ENCODE assay signal across 9 cellular contexts in genomic region chr12:25130741-25131188, GRCh38.
DNase-seq lines count a peak whose midpoint lies in the region; ATAC-seq, FAIRE-seq and TF ChIP-seq lines count a peak whose summit lies in the region.
"Had no signal": no experiment of that assay in that cellular context is flagged by ENCODE, and none has a peak within 500 bp of the region (broad histone marks: within the 10 kb centered on the region; RNA-seq: fewer than 3 reads in every experiment).

No MANE protein-coding gene starts in this region.

- TF ChIP-seq CTCF in GM12874 (IDR thresholded peaks at IDR 0.05; ENCODE audit: insufficient read depth, low read depth, low read length) = peak; percentile 17; the same call in 1 of the 2 replicates

- H3K9me3 ChIP-seq in adipocyte (ENCODE audit: control insufficient read depth, low read length) = no peaks in the 10 kb centered on the region

- no peaks in the 10 kb centered on the region for H3K4me1 Mint-ChIP-seq in immature natural killer cell

- no peaks in the 10 kb centered on the region for H3K27me3 ChIP-seq in adipocyte (replicated peaks; ENCODE audit: control insufficient read depth, insufficient read depth, low read length)

- H3K4me3 Mint-ChIP-seq in immature natural killer cell = no peak overlapping the region

- no peaks in the 10 kb centered on the region for H3K4me1 ChIP-seq in adipocyte (ENCODE audit: control insufficient read depth, insufficient read depth, low read length)

- no peaks in the 10 kb centered on the region for H3K36me3 Mint-ChIP-seq in immature natural killer cell

- no peak for FAIRE-seq in urothelium cell line (lab: Jason Lieb, UNC)

- no peak overlapping the region for H3K27ac Mint-ChIP-seq in immature natural killer cell

- intact Hi-C loops in posterior vena cava (cut with DNase I) = loop anchor here in 1 of 2 donors (10.0 kb wide), 1 partner anchor 146 kb away; no protein-coding TSS in a partner anchor

- DNase-seq in NCI-H1436 treated with DMSO at 0.1 percent for 48 hours (lab: John Stamatoyannopoulos, UW) (peak; percentile 9), adipocyte (ENCODE audit: low read depth) (peak; percentile 88), immature natural killer cell (peak; percentile 24 to 46 (median 42)), urothelium cell line (ENCODE audit: low spot score) (peak; percentile 23), SHP77 treated with DMSO at 0.1 percent for 48 hours (lab: John Stamatoyannopoulos, UW) (no peak), posterior vena cava (ENCODE audit: low spot score) (no peak)

- peaks cover 0 to 3% (median 0%) of the 10 kb centered on the region in 3 donors for H3K27me3 Mint-ChIP-seq in immature natural killer cell (ENCODE audit: low read depth in 3 of 3)

- no peak overlapping the region for H3K4me3 ChIP-seq in adipocyte (ENCODE audit: low read length)
- H3K4me3 ChIP-seq: skin epidermis had no signal

- H3K9ac ChIP-seq in adipocyte (ENCODE audit: low read length) = no peak overlapping the region

- no peaks in the 10 kb centered on the region for H3K36me3 ChIP-seq in adipocyte (ENCODE audit: control insufficient read depth, insufficient read depth, low read length, severe bottlenecking)

- no peak for ATAC-seq in GM21528 (IDR thresholded peaks at IDR 0.05; ENCODE audit: low FRiP score, unreplicated experiment)

- H3K9me3 Mint-ChIP-seq in immature natural killer cell = no peaks in the 10 kb centered on the region

Comparison
In these comparisons a context has a peak if more than half of its experiments do, and no peak if none do; other contexts are left out.
1. DNase-seq: peak in NCI-H1436 treated with DMSO at 0.1 percent for 48 hours (single experiment), adipocyte (single experiment), immature natural killer cell (3 of 3) and urothelium cell line (single experiment); none in SHP77 treated with DMSO at 0.1 percent for 48 hours (single experiment) and posterior vena cava (single experiment).